ENCODE assay signal across 1 cellular context in the genomic region with DNA sequence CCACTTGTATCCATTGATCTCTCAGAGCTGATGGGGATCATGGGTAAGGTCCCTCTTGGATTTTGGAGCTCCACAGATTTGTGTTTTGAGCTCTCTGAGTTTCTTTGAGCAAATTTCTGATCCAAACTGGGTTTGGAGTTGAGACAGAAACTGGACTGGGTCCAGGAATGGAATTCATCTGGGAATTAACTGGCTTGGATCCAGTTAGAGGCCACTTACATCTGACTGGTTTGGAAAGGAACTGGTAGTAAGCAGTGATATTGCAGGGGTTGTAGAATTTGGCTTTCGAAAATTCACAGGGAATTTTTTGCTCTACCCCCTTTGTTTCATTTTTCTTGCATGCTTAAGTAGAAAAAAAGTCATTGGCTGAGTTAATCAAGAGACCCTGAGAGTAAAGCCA.
TF ChIP-seq lines count a peak whose summit lies in the region.

No MANE protein-coding gene starts in this region.

TF ChIP-seq in K562, 482 proteins besides CTCF, POLR2A, EP300 and RAD21 (continued from another document):
- TF ChIP-seq, protein P1, sequence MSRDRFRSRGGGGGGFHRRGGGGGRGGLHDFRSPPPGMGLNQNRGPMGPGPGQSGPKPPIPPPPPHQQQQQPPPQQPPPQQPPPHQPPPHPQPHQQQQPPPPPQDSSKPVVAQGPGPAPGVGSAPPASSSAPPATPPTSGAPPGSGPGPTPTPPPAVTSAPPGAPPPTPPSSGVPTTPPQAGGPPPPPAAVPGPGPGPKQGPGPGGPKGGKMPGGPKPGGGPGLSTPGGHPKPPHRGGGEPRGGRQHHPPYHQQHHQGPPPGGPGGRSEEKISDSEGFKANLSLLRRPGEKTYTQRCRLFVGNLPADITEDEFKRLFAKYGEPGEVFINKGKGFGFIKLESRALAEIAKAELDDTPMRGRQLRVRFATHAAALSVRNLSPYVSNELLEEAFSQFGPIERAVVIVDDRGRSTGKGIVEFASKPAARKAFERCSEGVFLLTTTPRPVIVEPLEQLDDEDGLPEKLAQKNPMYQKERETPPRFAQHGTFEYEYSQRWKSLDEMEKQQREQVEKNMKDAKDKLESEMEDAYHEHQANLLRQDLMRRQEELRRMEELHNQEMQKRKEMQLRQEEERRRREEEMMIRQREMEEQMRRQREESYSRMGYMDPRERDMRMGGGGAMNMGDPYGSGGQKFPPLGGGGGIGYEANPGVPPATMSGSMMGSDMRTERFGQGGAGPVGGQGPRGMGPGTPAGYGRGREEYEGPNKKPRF (IDR thresholded peaks at IDR 0.05; ENCODE audit: low read depth, low read length), result no peak
- TF ChIP-seq, protein P2, sequence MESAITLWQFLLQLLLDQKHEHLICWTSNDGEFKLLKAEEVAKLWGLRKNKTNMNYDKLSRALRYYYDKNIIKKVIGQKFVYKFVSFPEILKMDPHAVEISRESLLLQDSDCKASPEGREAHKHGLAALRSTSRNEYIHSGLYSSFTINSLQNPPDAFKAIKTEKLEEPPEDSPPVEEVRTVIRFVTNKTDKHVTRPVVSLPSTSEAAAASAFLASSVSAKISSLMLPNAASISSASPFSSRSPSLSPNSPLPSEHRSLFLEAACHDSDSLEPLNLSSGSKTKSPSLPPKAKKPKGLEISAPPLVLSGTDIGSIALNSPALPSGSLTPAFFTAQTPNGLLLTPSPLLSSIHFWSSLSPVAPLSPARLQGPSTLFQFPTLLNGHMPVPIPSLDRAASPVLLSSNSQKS (CRISPR knock-in tag; IDR thresholded peaks at IDR 0.05), result no peak
- TF ChIP-seq XRCC5 (IDR thresholded peaks at IDR 0.05; ENCODE audit: low read depth, low read length) (no peak), GABPB1 (CRISPR knock-in tag; IDR thresholded peaks at IDR 0.05) (no peak), ZSCAN29 (IDR thresholded peaks at IDR 0.05) (no peak), WHSC1 (IDR thresholded peaks at IDR 0.05; ENCODE audit: low read length) (no peak), GTF2E2 (tag; IDR thresholded peaks at IDR 0.05) (no peak), MAZ (CRISPR knock-in tag; conservative IDR thresholded peaks at IDR 0.05 in 1 of 2, IDR thresholded peaks at IDR 0.05 in 1 of 2) (no peak), NRF1 (conservative IDR thresholded peaks at IDR 0.05 in 1 of 2, IDR thresholded peaks at IDR 0.05 in 1 of 2) (no peak), SAFB2 (IDR thresholded peaks at IDR 0.05; ENCODE audit: borderline replicate concordance, low read depth, low read length, severe bottlenecking) (no peak), NFATC3 (IDR thresholded peaks at IDR 0.05) (no peak), HDAC6 (IDR thresholded peaks at IDR 0.05; ENCODE audit: low read depth, low read length) (no peak), ELF2 (CRISPR knock-in tag; IDR thresholded peaks at IDR 0.05) (no peak)
- TF ChIP-seq, protein P3, sequence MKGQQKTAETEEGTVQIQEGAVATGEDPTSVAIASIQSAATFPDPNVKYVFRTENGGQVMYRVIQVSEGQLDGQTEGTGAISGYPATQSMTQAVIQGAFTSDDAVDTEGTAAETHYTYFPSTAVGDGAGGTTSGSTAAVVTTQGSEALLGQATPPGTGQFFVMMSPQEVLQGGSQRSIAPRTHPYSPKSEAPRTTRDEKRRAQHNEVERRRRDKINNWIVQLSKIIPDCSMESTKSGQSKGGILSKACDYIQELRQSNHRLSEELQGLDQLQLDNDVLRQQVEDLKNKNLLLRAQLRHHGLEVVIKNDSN (CRISPR knock-in tag; IDR thresholded peaks at IDR 0.05), result no peak
- TF ChIP-seq, protein P4, sequence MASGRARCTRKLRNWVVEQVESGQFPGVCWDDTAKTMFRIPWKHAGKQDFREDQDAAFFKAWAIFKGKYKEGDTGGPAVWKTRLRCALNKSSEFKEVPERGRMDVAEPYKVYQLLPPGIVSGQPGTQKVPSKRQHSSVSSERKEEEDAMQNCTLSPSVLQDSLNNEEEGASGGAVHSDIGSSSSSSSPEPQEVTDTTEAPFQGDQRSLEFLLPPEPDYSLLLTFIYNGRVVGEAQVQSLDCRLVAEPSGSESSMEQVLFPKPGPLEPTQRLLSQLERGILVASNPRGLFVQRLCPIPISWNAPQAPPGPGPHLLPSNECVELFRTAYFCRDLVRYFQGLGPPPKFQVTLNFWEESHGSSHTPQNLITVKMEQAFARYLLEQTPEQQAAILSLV (tag; IDR thresholded peaks at IDR 0.05), result no peak
- TF ChIP-seq, protein P5, sequence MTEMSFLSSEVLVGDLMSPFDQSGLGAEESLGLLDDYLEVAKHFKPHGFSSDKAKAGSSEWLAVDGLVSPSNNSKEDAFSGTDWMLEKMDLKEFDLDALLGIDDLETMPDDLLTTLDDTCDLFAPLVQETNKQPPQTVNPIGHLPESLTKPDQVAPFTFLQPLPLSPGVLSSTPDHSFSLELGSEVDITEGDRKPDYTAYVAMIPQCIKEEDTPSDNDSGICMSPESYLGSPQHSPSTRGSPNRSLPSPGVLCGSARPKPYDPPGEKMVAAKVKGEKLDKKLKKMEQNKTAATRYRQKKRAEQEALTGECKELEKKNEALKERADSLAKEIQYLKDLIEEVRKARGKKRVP (CRISPR knock-in tag; IDR thresholded peaks at IDR 0.05), result no peak
- TF ChIP-seq, protein P6, sequence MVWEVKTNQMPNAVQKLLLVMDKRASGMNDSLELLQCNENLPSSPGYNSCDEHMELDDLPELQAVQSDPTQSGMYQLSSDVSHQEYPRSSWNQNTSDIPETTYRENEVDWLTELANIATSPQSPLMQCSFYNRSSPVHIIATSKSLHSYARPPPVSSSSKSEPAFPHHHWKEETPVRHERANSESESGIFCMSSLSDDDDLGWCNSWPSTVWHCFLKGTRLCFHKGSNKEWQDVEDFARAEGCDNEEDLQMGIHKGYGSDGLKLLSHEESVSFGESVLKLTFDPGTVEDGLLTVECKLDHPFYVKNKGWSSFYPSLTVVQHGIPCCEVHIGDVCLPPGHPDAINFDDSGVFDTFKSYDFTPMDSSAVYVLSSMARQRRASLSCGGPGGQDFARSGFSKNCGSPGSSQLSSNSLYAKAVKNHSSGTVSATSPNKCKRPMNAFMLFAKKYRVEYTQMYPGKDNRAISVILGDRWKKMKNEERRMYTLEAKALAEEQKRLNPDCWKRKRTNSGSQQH (CRISPR knock-in tag; IDR thresholded peaks at IDR 0.05), result no peak
